Comparison of ENCODE assay signal across 16 cellular contexts in the genomic region with DNA sequence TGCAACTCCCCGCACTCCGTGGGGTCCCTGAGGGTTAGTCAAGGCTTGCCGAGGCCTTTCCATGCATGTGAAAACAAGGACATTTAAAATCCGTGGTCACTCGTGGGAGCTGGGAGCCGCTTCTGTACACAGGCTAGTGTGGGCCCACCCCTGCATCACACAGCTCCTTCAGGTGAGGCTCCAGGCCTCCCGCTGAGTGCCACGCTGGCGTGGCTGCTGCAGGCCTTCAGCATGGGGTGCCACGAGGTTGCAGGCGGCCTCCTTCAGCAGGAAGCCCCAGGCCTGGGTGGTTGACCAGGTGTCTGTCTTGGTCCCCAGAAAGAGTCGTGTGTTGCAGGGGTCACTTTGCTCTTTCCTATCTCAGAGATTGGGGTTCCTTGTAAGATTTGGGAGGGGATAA. TPM values are rescaled to one million over a fixed set of nuclear protein-coding genes. Genes with fewer than 3 reads are reported as not detected.
DNase-seq lines count a peak whose midpoint lies in the region; ATAC-seq and TF ChIP-seq lines count a peak whose summit lies in the region.
"Had no signal": no experiment of that assay in that cellular context is flagged by ENCODE, and none has a peak within 500 bp of the region (broad histone marks: within the 10 kb centered on the region; RNA-seq: fewer than 3 reads in every experiment).

No MANE protein-coding gene starts in this region.

- H3K79me2 ChIP-seq in HCT116 (ENCODE audit: insufficient read depth, low read length), result no peaks in the 10 kb centered on the region

- intact Hi-C loops in HCT116 (cut with micrococcal nuclease), result no loop called here
- intact Hi-C loops in gastrocnemius medialis (cut with DNase I; ENCODE audit: low total_unique reads), result no loop called here

- H3K27ac ChIP-seq in HCT116 (ENCODE audit: low read depth, low read length), result peak overlapping the region; percentile 12; the same call in 1 of the 2 replicates
- peak overlapping the region; percentile 85 for H3K27ac ChIP-seq in SK-N-MC
- peak overlapping the region; percentile 91 to 100 (median 98) for H3K27ac ChIP-seq in gastrocnemius medialis

- no peak for TF ChIP-seq CTCF in HCT116 (IDR thresholded peaks at IDR 0.05 in 2 of 3, conservative IDR thresholded peaks at IDR 0.05 in 1 of 3; ENCODE audit: borderline replicate concordance in 1 of 3, insufficient read depth in 1 of 3, low read depth in 2 of 3, low read length in 2 of 3)
- TF ChIP-seq CTCF in gastrocnemius medialis (IDR thresholded peaks at IDR 0.05 in 4 of 5, conservative IDR thresholded peaks at IDR 0.05 in 1 of 5), result no peak

- TF ChIP-seq POLR2A in HCT116 (IDR thresholded peaks at IDR 0.05; ENCODE audit: borderline replicate concordance, extremely low read depth, insufficient read depth, insufficient read length) (no peak), gastrocnemius medialis (IDR thresholded peaks at IDR 0.05) (no peak)

- H3K4me2 ChIP-seq in HCT116 (ENCODE audit: low read length), result no peak overlapping the region

- POLR2A ChIA-PET in HCT116 (lab: Charles Lee), result no interaction called here

- no peaks in the 10 kb centered on the region for H4K20me1 ChIP-seq in HCT116 (ENCODE audit: insufficient read depth)

- TF ChIP-seq RAD21 in HCT116 (IDR thresholded peaks at IDR 0.05; ENCODE audit: low read depth), result no peak

- BruUV-seq in HCT116 (replicated peaks; lab: Mats Ljungman, UMichigan), result no TSS peak

- no peaks in the 10 kb centered on the region for H3K27me3 Mint-ChIP-seq in activated T-cell treated with anti-CD3 and anti-CD28 coated beads, Interleukin-2, amount 50 U/mL, for 4 hours (ENCODE audit: low read depth)
- H3K27me3 Mint-ChIP-seq: CD4-positive, alpha-beta memory T cell had no signal

- H3K36me3 Mint-ChIP-seq in activated T-cell treated with anti-CD3 and anti-CD28 coated beads, Interleukin-2, amount 50 U/mL, for 4 hours (ENCODE audit: insufficient read depth), result no peaks in the 10 kb centered on the region
- H3K36me3 Mint-ChIP-seq: CD14-positive monocyte; CD4-positive, alpha-beta memory T cell had no signal

- ATAC-seq in HCT116 (no peak), gastrocnemius medialis (no peak)
- ATAC-seq in activated T-cell treated with anti-CD3 and anti-CD28 coated beads, Interleukin-2, amount 50 U/mL, for 4 hours, result no peak
- no peak for ATAC-seq in stimulated activated naive CD8-positive, alpha-beta T cell treated with anti-CD3 and anti-CD28 coated beads, Interleukin-15, Interleukin-2, amounts not matched to agents 100 U/mL and 50 U/mL, for 24 hours
- ATAC-seq: GM12878 had no signal

- DNase-seq in HCT116 (ENCODE audit: low read depth, low spot score), result no peak
- no peak for DNase-seq in SK-N-MC (ENCODE audit: low read depth, low spot score)
- no peak for DNase-seq in gastrocnemius medialis
- no peak for DNase-seq in activated T-cell treated with anti-CD3 and anti-CD28 coated beads, Interleukin-2, amount 50 U/mL, for 4 hours
- DNase-seq in activated CD8-positive, alpha-beta memory T cell treated with anti-CD3 and anti-CD28 coated beads for 24 hours, result no peak
- DNase-seq in NCI-H524 (lab: John Stamatoyannopoulos, UW), result no peak
- DNase-seq in stimulated activated naive CD8-positive, alpha-beta T cell treated with anti-CD3 and anti-CD28 coated beads, Interleukin-15, Interleukin-2, amounts not matched to agents 100 U/mL and 50 U/mL, for 24 hours, result no peak
- DNase-seq: ACHN; BE2C; CD4-positive, alpha-beta memory T cell; DMS79 treated with DMSO at 0.1 percent for 48 hours; H9 had no signal

- H3K9me2 ChIP-seq in HCT116 (ENCODE audit: insufficient read depth), result no peaks in the 10 kb centered on the region

- RAD21 ChIA-PET in HCT116 (lab: Charles Lee; ENCODE audit: low non-redundant PET in 1 of 2, low total read pairs in 2 of 2, uncharacterized antibody in 2 of 2, unreplicated experiment in 2 of 2), result no interaction called here

- no peak overlapping the region for H3K4me3 Mint-ChIP-seq in activated T-cell treated with anti-CD3 and anti-CD28 coated beads, Interleukin-2, amount 50 U/mL, for 4 hours
- H3K4me3 Mint-ChIP-seq: CD14-positive monocyte; CD4-positive, alpha-beta memory T cell; H9 had no signal

- no peaks in the 10 kb centered on the region for H3K36me3 ChIP-seq in HCT116 (ENCODE audit: control insufficient read depth in 1 of 2, insufficient read depth in 2 of 2, low read length in 2 of 2)
- H3K36me3 ChIP-seq in SK-N-MC (ENCODE audit: insufficient read depth, low read length), result no peaks in the 10 kb centered on the region
- peaks cover 0 to 38% of the 10 kb centered on the region in 2 donors for H3K36me3 ChIP-seq in gastrocnemius medialis
- H3K36me3 ChIP-seq: BE2C had no signal

- peaks cover 6% of the 10 kb centered on the region for H3K4me1 Mint-ChIP-seq in activated T-cell treated with anti-CD3 and anti-CD28 coated beads, Interleukin-2, amount 50 U/mL, for 4 hours (ENCODE audit: low read depth)
- H3K4me1 Mint-ChIP-seq: H9 had no signal

- peaks cover 33 to 63% of the 10 kb centered on the region in 2 experiments for H3K4me1 ChIP-seq in HCT116 (ENCODE audit: control insufficient read depth in 1 of 2, insufficient read depth in 2 of 2, low read length in 2 of 2)
- peaks cover 34 to 47% of the 10 kb centered on the region in 2 donors for H3K4me1 ChIP-seq in gastrocnemius medialis
- H3K4me1 ChIP-seq: BE2C had no signal

- H3K4me3 ChIP-seq in HCT116 (replicated peaks in 1 of 2; ENCODE audit: low read depth in 1 of 2, low read length in 2 of 2) (no peak overlapping the region), SK-N-MC (no peak overlapping the region), gastrocnemius medialis (no peak overlapping the region)
- H3K4me3 ChIP-seq: GM12878 had no signal

- H3K9me3 Mint-ChIP-seq in activated T-cell treated with anti-CD3 and anti-CD28 coated beads, Interleukin-2, amount 50 U/mL, for 4 hours, result no peaks in the 10 kb centered on the region
- H3K9me3 Mint-ChIP-seq: H9 had no signal

- in situ Hi-C loops in gastrocnemius medialis (cut with MboI; ENCODE audit: low sequenced_read_pairs in 4 of 4), result no loop called here

- H3K27me3 ChIP-seq in HCT116 (ENCODE audit: insufficient read depth, low read length), result no peaks in the 10 kb centered on the region
- H3K27me3 ChIP-seq in gastrocnemius medialis, result no peaks in the 10 kb centered on the region
- H3K27me3 ChIP-seq: BE2C had no signal

- H3K9me3 ChIP-seq in HCT116 (ENCODE audit: control insufficient read depth in 1 of 2, insufficient read depth in 1 of 2, low read depth in 1 of 2, low read length in 2 of 2), result no peaks in the 10 kb centered on the region
- H3K9me3 ChIP-seq in SK-N-MC (ENCODE audit: low read depth, low read length), result no peaks in the 10 kb centered on the region
- no peaks in the 10 kb centered on the region for H3K9me3 ChIP-seq in gastrocnemius medialis
- H3K9me3 ChIP-seq: BE2C had no signal

- no peak overlapping the region for H3K9ac ChIP-seq in HCT116 (ENCODE audit: low read length)
- no peak overlapping the region for H3K9ac ChIP-seq in SK-N-MC (ENCODE audit: insufficient read length)

- CTCF ChIA-PET in HCT116 (lab: Charles Lee), result interaction anchor here (1.1 kb wide), 1 partner anchor 118 kb away, joined by 3 read pairs; no protein-coding TSS in a partner anchor

- H2AFZ ChIP-seq in HCT116 (ENCODE audit: low read depth, low read length, poor library complexity, severe bottlenecking), result no peak overlapping the region

TF ChIP-seq in HCT116, 20 proteins besides CTCF, POLR2A, EP300 and RAD21 (continues in another document):
- TF ChIP-seq FOSL1 (IDR thresholded peaks at IDR 0.05; ENCODE audit: low read depth), result no peak
- TF ChIP-seq ZBTB33 (IDR thresholded peaks at IDR 0.05; ENCODE audit: extremely low read depth, insufficient replicate concordance, low read length), result no peak
- no peak for TF ChIP-seq EGR1 (IDR thresholded peaks at IDR 0.05; ENCODE audit: low read depth)
- TF ChIP-seq YY1 (IDR thresholded peaks at IDR 0.05; ENCODE audit: extremely low read depth, insufficient replicate concordance, low read depth, low read length), result no peak
- TF ChIP-seq EZH2phosphoT487 (IDR thresholded peaks at IDR 0.05; ENCODE audit: borderline replicate concordance), result no peak
- no peak for TF ChIP-seq ZNF274 (IDR thresholded peaks at IDR 0.05; ENCODE audit: low read depth, low read length)
- TF ChIP-seq TCF7L2 (IDR thresholded peaks at IDR 0.05; ENCODE audit: borderline replicate concordance, extremely low read depth, insufficient read depth, insufficient read length), result no peak

RNA-seq across cellular contexts. Expression of gene KLHL30, which starts 6.6 kb away (rescaled TPM):
- total RNA-seq in HCT116 (2021; ENCODE audit: unreplicated experiment) (0.61 TPM), gastrocnemius medialis (100 to 1,000 TPM in 3 of 4 donors, 10 to 100 TPM in 1; 37.9 to 224 (median 142) TPM)
- polyA plus RNA-seq in HCT116 (2012), result 0.53 and 0.55 TPM in 2 replicates
- total RNA-seq in activated T-cell treated with anti-CD3 and anti-CD28 coated beads, Interleukin-2, amount 50 U/mL, for 4 hours, result not detected
- total RNA-seq: CD4-positive, alpha-beta memory T cell; GM12878; H1; H9 had no signal
- polyA plus RNA-seq: CD4-positive, alpha-beta memory T cell; H1 had no signal

RNA-seq across cellular contexts. Expression of gene ERFE, which starts 13.7 kb away (rescaled TPM):
- total RNA-seq in HCT116 (2021; ENCODE audit: unreplicated experiment) (17.3 TPM), gastrocnemius medialis (1 to 10 TPM in 2 of 4 donors, under 1 TPM in 2; 0.46 to 3.3 (median 1.3) TPM)
- polyA plus RNA-seq in HCT116 (2012), result 20.5 and 25.0 TPM in 2 replicates
- total RNA-seq in activated T-cell treated with anti-CD3 and anti-CD28 coated beads, Interleukin-2, amount 50 U/mL, for 4 hours, result under 1 TPM; 0.13 to 0.91 (median 0.22) TPM
- total RNA-seq: CD4-positive, alpha-beta memory T cell; GM12878 had no signal
- polyA plus RNA-seq: CD14-positive monocyte; CD4-positive, alpha-beta memory T cell; GM12878 had no signal

RNA-seq across cellular contexts. Expression of gene ESPNL, which starts 44.9 kb away (rescaled TPM):
- total RNA-seq in HCT116 (2021; ENCODE audit: unreplicated experiment) (0.22 TPM), gastrocnemius medialis (under 1 TPM in 1 of 4 donors, not detected in 3; 0.11 TPM)
- 0.05 and 0.09 TPM in 2 replicates for polyA plus RNA-seq in HCT116 (2012)
- total RNA-seq in activated T-cell treated with anti-CD3 and anti-CD28 coated beads, Interleukin-2, amount 50 U/mL, for 4 hours, result under 1 TPM; 0.08 to 0.35 (median 0.14) TPM
- total RNA-seq: HT-29 had no signal
- polyA plus RNA-seq: CD14-positive monocyte; CD4-positive, alpha-beta memory T cell had no signal

RNA-seq across cellular contexts. Expression of gene ILKAP, which starts 58.4 kb away (rescaled TPM):
- total RNA-seq in HCT116 (2021; ENCODE audit: unreplicated experiment), result 53.4 TPM
- polyA plus RNA-seq in HCT116 (2012), result 28.7 and 32.4 TPM in 2 replicates
- 10 to 100 TPM; 16.6 to 30.1 (median 23.3) TPM for total RNA-seq in gastrocnemius medialis
- total RNA-seq in activated T-cell treated with anti-CD3 and anti-CD28 coated beads, Interleukin-2, amount 50 U/mL, for 4 hours, result 10 to 100 TPM; 64.5 to 70.9 (median 66.5) TPM

Comparison
In these comparisons a context has a peak if more than half of its experiments do, and no peak if none do; other contexts are left out.
1. H3K27ac ChIP-seq: peak in every context shown above with its lines; median percentile 98 in gastrocnemius medialis; 85 in SK-N-MC; 12 in HCT116.
2. RNA of gene KLHL30, which starts 6.6 kb away (total RNA-seq): 37.9 to 224 TPM in gastrocnemius medialis; 0.61 TPM in HCT116 (single experiment) and not detected in activated T-cell treated with anti-CD3 and anti-CD28 coated beads, Interleukin-2, amount 50 U/mL, for 4 hours; every median in the first group is over 10 times any median in the second.